ENCODE assay signal across 18 cellular contexts in genomic region chr10:9294132-9294663, GRCh38.
DNase-seq lines count a peak whose midpoint lies in the region; ATAC-seq, FAIRE-seq and TF ChIP-seq lines count a peak whose summit lies in the region.
"Had no signal": no experiment of that assay in that cellular context is flagged by ENCODE, and none has a peak within 500 bp of the region (broad histone marks: within the 10 kb centered on the region; RNA-seq: fewer than 3 reads in every experiment).

No MANE protein-coding gene starts in this region.

- no peaks in the 10 kb centered on the region for H3K36me3 Mint-ChIP-seq in activated T-cell treated with anti-CD3 and anti-CD28 coated beads, Interleukin-2, amount 50 U/mL, for 4 hours (ENCODE audit: insufficient read depth)
- H3K36me3 Mint-ChIP-seq: CD4-positive, alpha-beta memory T cell; naive thymus-derived CD8-positive, alpha-beta T cell had no signal

- peaks cover 19% of the 10 kb centered on the region for H3K4me1 Mint-ChIP-seq in activated T-cell treated with anti-CD3 and anti-CD28 coated beads, Interleukin-2, amount 50 U/mL, for 4 hours (ENCODE audit: low read depth)

- no TSS peak for BruUV-seq in A673 (replicated peaks; lab: Mats Ljungman, UMichigan)

- peaks cover 8% of the 10 kb centered on the region; the same call in 1 of the 2 replicates for H3F3A ChIP-seq in MM.1S (ENCODE audit: insufficient read depth, low read length)

- H3K4me1 ChIP-seq in MM.1S (ENCODE audit: low read length) (peaks cover 17% of the 10 kb centered on the region), A673 (ENCODE audit: insufficient read depth, low read length, poor library complexity, severe bottlenecking) (no peaks in the 10 kb centered on the region)

- peak overlapping the region; percentile 41 for H3K4me2 ChIP-seq in MM.1S (ENCODE audit: low read depth, low read length)

- CTCF ChIA-PET in A673 (lab: Charles Lee) = no interaction called here

- no peaks in the 10 kb centered on the region for H3K9me2 ChIP-seq in MM.1S (replicated peaks; ENCODE audit: insufficient read depth, low read length)

- H3K9ac ChIP-seq in MM.1S (ENCODE audit: low read length) = no peak overlapping the region

- FAIRE-seq in GM19239 (lab: Jason Lieb, UNC) = no peak
- FAIRE-seq: bronchial epithelial cell had no signal

- TF ChIP-seq CTCF in MM.1S (IDR thresholded peaks at IDR 0.05; ENCODE audit: low read length) (no peak), A673 (conservative IDR thresholded peaks at IDR 0.05; ENCODE audit: low read depth, low read length) (no peak)

- ATAC-seq in activated T-cell treated with anti-CD3 and anti-CD28 coated beads, Interleukin-2, amount 50 U/mL, for 4 hours = peak; percentile 69 to 71
- peak; percentile 35 for ATAC-seq in HG02610 (IDR thresholded peaks at IDR 0.05; ENCODE audit: unreplicated experiment)
- ATAC-seq: naive thymus-derived CD8-positive, alpha-beta T cell had no signal

- H3K9me3 Mint-ChIP-seq in activated T-cell treated with anti-CD3 and anti-CD28 coated beads, Interleukin-2, amount 50 U/mL, for 4 hours = no peaks in the 10 kb centered on the region
- H3K9me3 Mint-ChIP-seq: CD4-positive, alpha-beta memory T cell; naive thymus-derived CD8-positive, alpha-beta T cell had no signal

- no peaks in the 10 kb centered on the region for H3K9me3 ChIP-seq in MM.1S (replicated peaks; ENCODE audit: insufficient read depth, low read length)
- H3K9me3 ChIP-seq in A673 (ENCODE audit: low read depth, low read length, poor library complexity, severe bottlenecking) = no peaks in the 10 kb centered on the region

- no peaks in the 10 kb centered on the region for H4K20me1 ChIP-seq in MM.1S (ENCODE audit: insufficient read depth, low read length)

- H3K79me2 ChIP-seq in MM.1S (ENCODE audit: low read length) = no peaks in the 10 kb centered on the region

- POLR2A ChIA-PET in A673 (lab: Charles Lee; ENCODE audit: low non-redundant PET) = no interaction called here

- H3K27me3 ChIP-seq in MM.1S (replicated peaks; ENCODE audit: insufficient read depth, low read length) (no peaks in the 10 kb centered on the region), A673 (replicated peaks; ENCODE audit: insufficient read depth, low read depth, low read length, poor library complexity) (no peaks in the 10 kb centered on the region)

- H2AFZ ChIP-seq in MM.1S (ENCODE audit: low read length) = peak overlapping the region; percentile 30; the same call in 1 of the 2 replicates

- H3K4me3 ChIP-seq in MM.1S (ENCODE audit: low read length) = 0 out of 2 replicates have a peak overlapping the region, but pooled peaks have one; percentile 5
- H3K4me3 ChIP-seq in A673 (ENCODE audit: low read depth, low read length, poor library complexity, severe bottlenecking) = no peak overlapping the region

- H3K36me3 ChIP-seq in MM.1S (replicated peaks; ENCODE audit: insufficient read depth, low read length) (no peaks in the 10 kb centered on the region), A673 (ENCODE audit: insufficient read depth, low read length, poor library complexity, severe bottlenecking) (no peaks in the 10 kb centered on the region)

- no peak for DNase-seq in activated T-cell treated with anti-CD3 and anti-CD28 coated beads, Interleukin-2, amount 50 U/mL, for 4 hours
- no peak for DNase-seq in activated T-cell treated with anti-CD3 and anti-CD28 coated beads, Interleukin-2, amount 50 U/mL, for 1 hour
- DNase-seq in MM.1S (peak; percentile 30), midbrain (lab: John Stamatoyannopoulos, UW) (peak; percentile 4), NCI-H1105 treated with DMSO at 0.1 percent for 48 hours (lab: John Stamatoyannopoulos, UW) (no peak), GM19239 (ENCODE audit: insufficient read length, low spot score) (no peak), A673 (ENCODE audit: low spot score) (no peak)
- DNase-seq: activated CD8-positive, alpha-beta memory T cell treated with anti-CD3 and anti-CD28 coated beads for 24 hours; activated naive CD4-positive, alpha-beta T cell treated with anti-CD3 and anti-CD28 coated beads, Interleukin-2, amount 50 U/mL, for 16 hours; CD4-positive, alpha-beta memory T cell; effector CD4-positive, alpha-beta T cell; EL; naive thymus-derived CD8-positive, alpha-beta T cell; NCI-H1417 treated with DMSO at 0.1 percent for 48 hours; SHP77; stimulated activated CD4-positive, alpha-beta T cell treated with anti-CD3 and anti-CD28 coated beads, Interleukin-15, amount 100 ng/mL, for 24 hours had no signal

- intact Hi-C loops in A673 (cut with micrococcal nuclease; ENCODE audit: unreplicated experiment) = no loop called here

- peak overlapping the region; percentile 37; the same call in 1 of the 2 replicates for H3K27ac ChIP-seq in MM.1S (ENCODE audit: low read length)
- H3K27ac ChIP-seq in A673 (ENCODE audit: low read depth, low read length, poor library complexity, severe bottlenecking) = no peak overlapping the region

- H3K4me3 Mint-ChIP-seq in activated T-cell treated with anti-CD3 and anti-CD28 coated beads, Interleukin-2, amount 50 U/mL, for 4 hours = no peak overlapping the region
- H3K4me3 Mint-ChIP-seq: naive thymus-derived CD8-positive, alpha-beta T cell had no signal

- H3K27me3 Mint-ChIP-seq in activated T-cell treated with anti-CD3 and anti-CD28 coated beads, Interleukin-2, amount 50 U/mL, for 4 hours (ENCODE audit: low read depth) = no peaks in the 10 kb centered on the region

Comparison
In these comparisons a context has a peak if more than half of its experiments do, and no peak if none do; other contexts are left out.
1. DNase-seq: peak in MM.1S (single experiment) and midbrain (single experiment); none in activated T-cell treated with anti-CD3 and anti-CD28 coated beads, Interleukin-2, amount 50 U/mL, for 4 hours (single experiment), activated T-cell treated with anti-CD3 and anti-CD28 coated beads, Interleukin-2, amount 50 U/mL, for 1 hour (single experiment), NCI-H1105 treated with DMSO at 0.1 percent for 48 hours (single experiment), GM19239 (single experiment) and A673 (single experiment).